Comparison of ENCODE assay signal across 19 cellular contexts in genomic region chr16:57569306-57569946, GRCh38. TPM values are rescaled to one million over a fixed set of nuclear protein-coding genes. Genes with fewer than 3 reads are reported as not detected.
"Had no signal": no experiment of that assay in that cellular context is flagged by ENCODE, and none has a peak within 500 bp of the region (broad histone marks: within the 10 kb centered on the region; RNA-seq: fewer than 3 reads in every experiment).

No MANE protein-coding gene starts in this region.

- H3K9me3 Mint-ChIP-seq: activated naive CD4-positive, alpha-beta T cell treated with anti-CD3 and anti-CD28 coated beads, Interleukin-2, amount 50 U/mL, for 24 hours had no signal

- H3K4me1 Mint-ChIP-seq: activated naive CD4-positive, alpha-beta T cell treated with anti-CD3 and anti-CD28 coated beads, Interleukin-2, amount 50 U/mL, for 24 hours had no signal

- H3K9me3 ChIP-seq: body of pancreas, esophagus squamous epithelium, ovary had no signal

- H3K27ac ChIP-seq: body of pancreas, coronary artery, esophagus squamous epithelium, ovary had no signal

- H3K27ac Mint-ChIP-seq: activated naive CD4-positive, alpha-beta T cell treated with anti-CD3 and anti-CD28 coated beads, Interleukin-2, amount 50 U/mL, for 24 hours had no signal

- H3K36me3 ChIP-seq: esophagus squamous epithelium, ovary had no signal

- H3K4me3 Mint-ChIP-seq: activated CD8-positive, alpha-beta memory T cell treated with anti-CD3 and anti-CD28 coated beads, Interleukin-2, amount 10 ng/mL, durations not matched to agents 7 days and 5 days; activated naive CD4-positive, alpha-beta T cell treated with anti-CD3 and anti-CD28 coated beads, Interleukin-2, amount 50 U/mL, for 24 hours had no signal

- DNase-seq: activated CD4-positive, alpha-beta T cell treated with anti-CD3 and anti-CD28 coated beads, Interleukin-2, amount 50 U/mL, for 4 hours; activated CD8-positive, alpha-beta memory T cell treated with anti-CD3 and anti-CD28 coated beads, Interleukin-2, amount 10 ng/mL, durations not matched to agents 7 days and 5 days; activated effector memory CD4-positive, alpha-beta T cell treated with Interleukin-2 at 50 U/mL for 16 hours; activated T-cell treated with anti-CD3 and anti-CD28 coated beads, Interleukin-2, amount 50 U/mL, for 1 hour; amygdala; body of pancreas; central memory CD4-positive, alpha-beta T cell; effector CD4-positive, alpha-beta T cell; esophagus squamous epithelium; glutamatergic neuron; hypothalamus; mesenchymal stem cell; ovary; T1000 had no signal

- H3K27me3 Mint-ChIP-seq: activated CD8-positive, alpha-beta memory T cell treated with anti-CD3 and anti-CD28 coated beads, Interleukin-2, amount 10 ng/mL, durations not matched to agents 7 days and 5 days; activated naive CD4-positive, alpha-beta T cell treated with anti-CD3 and anti-CD28 coated beads, Interleukin-2, amount 50 U/mL, for 24 hours had no signal

- H3K27me3 ChIP-seq: body of pancreas, ovary had no signal

- FAIRE-seq: endothelial cell of umbilical vein had no signal

- H3K4me3 ChIP-seq: body of pancreas, coronary artery, esophagus squamous epithelium, ovary had no signal

- H3K4me1 ChIP-seq: body of pancreas, esophagus squamous epithelium had no signal

RNA-seq across cellular contexts. Expression of gene ADGRG5, which starts 27.0 kb away (rescaled TPM):
- total RNA-seq: endothelial cell of umbilical vein, fibroblast of villous mesenchyme, pulmonary artery endothelial cell had no signal
- polyA plus RNA-seq: endothelial cell of umbilical vein had no signal
